8 cellular contexts compared by ENCODE assay signal in genomic region chr16:75566889-75567255, GRCh38. TPM values are rescaled to one million over a fixed set of nuclear protein-coding genes. Genes with fewer than 3 reads are reported as not detected.
DNase-seq lines count a peak whose midpoint lies in the region; ATAC-seq and TF ChIP-seq lines count a peak whose summit lies in the region.

No MANE protein-coding gene starts in this region.

- no peaks in the 10 kb centered on the region for H3K9me3 Mint-ChIP-seq in activated CD8-positive, alpha-beta memory T cell treated with anti-CD3 and anti-CD28 coated beads, Interleukin-2, amount 10 ng/mL, durations not matched to agents 7 days and 5 days (ENCODE audit: low read depth)

- CTCF ChIA-PET in activated CD8-positive, alpha-beta memory T cell treated with anti-CD3 and anti-CD28 coated beads, Interleukin-2, amount 10 ng/mL, durations not matched to agents 7 days and 5 days (lab: Charles Lee), result interaction anchor here (1.1 to 3.6 kb wide), 5 partner anchors 11 to 102 kb away, joined by 4 to 19 read pairs (median 6); partner anchors contain the start of genes TMEM170A and TMEM231

- H3K27ac ChIP-seq in heart left ventricle, result peak overlapping the region; percentile 59 to 95 (median 84)

- H3K4me3 ChIP-seq in heart left ventricle (peak overlapping the region; percentile 72 to 100 (median 92)), retinal pigment epithelial cell (ENCODE audit: low read length) (peak overlapping the region; percentile 94)

- peak overlapping the region; percentile 66 for H3K27ac Mint-ChIP-seq in activated CD8-positive, alpha-beta memory T cell treated with anti-CD3 and anti-CD28 coated beads, Interleukin-2, amount 10 ng/mL, durations not matched to agents 7 days and 5 days

- no peaks in the 10 kb centered on the region for H3K9me3 ChIP-seq in heart left ventricle

- H3K27me3 Mint-ChIP-seq in activated CD8-positive, alpha-beta memory T cell treated with anti-CD3 and anti-CD28 coated beads, Interleukin-2, amount 10 ng/mL, durations not matched to agents 7 days and 5 days, result peaks cover 15% of the 10 kb centered on the region

- TF ChIP-seq CTCF in heart left ventricle (IDR thresholded peaks at IDR 0.05) (no peak), retinal pigment epithelial cell (conservative IDR thresholded peaks at IDR 0.05; ENCODE audit: low read depth, low read length) (no peak)

- H3K4me3 Mint-ChIP-seq in activated CD8-positive, alpha-beta memory T cell treated with anti-CD3 and anti-CD28 coated beads, Interleukin-2, amount 10 ng/mL, durations not matched to agents 7 days and 5 days, result peak overlapping the region; percentile 89

- peaks cover 18% of the 10 kb centered on the region for H3K36me3 Mint-ChIP-seq in activated CD8-positive, alpha-beta memory T cell treated with anti-CD3 and anti-CD28 coated beads, Interleukin-2, amount 10 ng/mL, durations not matched to agents 7 days and 5 days

- peak; percentile 51 for DNase-seq in activated CD8-positive, alpha-beta memory T cell treated with anti-CD3 and anti-CD28 coated beads, Interleukin-2, amount 10 ng/mL, durations not matched to agents 7 days and 5 days
- peak in 2 of 5 donors; percentile 25 to 63 for DNase-seq in heart left ventricle
- no peak for DNase-seq in retinal pigment epithelial cell (ENCODE audit: low read depth)
- DNase-seq in NCI-H146 (lab: John Stamatoyannopoulos, UW), result no peak
- no peak for DNase-seq in NCI-H2029 (lab: John Stamatoyannopoulos, UW)
- DNase-seq in head of caudate nucleus, result no peak

- no peaks in the 10 kb centered on the region for H3K27me3 ChIP-seq in heart left ventricle

- no peak for TF ChIP-seq POLR2A in heart left ventricle (IDR thresholded peaks at IDR 0.05)

- intact Hi-C loops in heart left ventricle (cut with DNase I) (loop anchor here in 5 of 10 donors (1.0 to 10.0 kb wide), 3 partner anchors 11 to 58 kb away; partner anchors contain the start of genes ADAT1 (in 5 of the 5) and TMEM231 (in 1 of the 5)), head of caudate nucleus (cut with DNase I) (loop anchor here (5.0 kb wide), 1 partner anchor 55 kb away; the partner anchor contains the start of gene ADAT1)

- ATAC-seq in GM18511 (IDR thresholded peaks at IDR 0.05; ENCODE audit: unreplicated experiment), result peak; percentile 2
- ATAC-seq in HG03432 (IDR thresholded peaks at IDR 0.05; ENCODE audit: unreplicated experiment), result peak; percentile 2
- ATAC-seq in activated CD8-positive, alpha-beta memory T cell treated with anti-CD3 and anti-CD28 coated beads, Interleukin-2, amount 10 ng/mL, durations not matched to agents 7 days and 5 days, result peak; percentile 24
- peak in 2 of 4 donors; percentile 12 to 31 for ATAC-seq in heart left ventricle

- H3K4me1 Mint-ChIP-seq in activated CD8-positive, alpha-beta memory T cell treated with anti-CD3 and anti-CD28 coated beads, Interleukin-2, amount 10 ng/mL, durations not matched to agents 7 days and 5 days, result peaks cover 38% of the 10 kb centered on the region

- WGBS in heart left ventricle, 4 donors, result 0 to 3% (median 2%) methylated on average over 14 to 17 of the region's 17 CpGs

- peaks cover 3 to 62% (median 53%) of the 10 kb centered on the region in 12 donors for H3K4me1 ChIP-seq in heart left ventricle

- H3K36me3 ChIP-seq in heart left ventricle, result peaks cover 0 to 46% (median 43%) of the 10 kb centered on the region in 9 donors

RNA-seq across cellular contexts. Expression of gene GABARAPL2, which starts 0.7 kb away (rescaled TPM):
- total RNA-seq in activated CD8-positive, alpha-beta memory T cell treated with anti-CD3 and anti-CD28 coated beads, Interleukin-2, amount 10 ng/mL, durations not matched to agents 7 days and 5 days, result 10 to 100 TPM; 59.9 to 70.8 TPM
- 100 to 1,000 TPM; 145 to 256 (median 210) TPM for total RNA-seq in heart left ventricle
- 100 to 1,000 TPM; 141 to 235 TPM for polyA plus RNA-seq in heart left ventricle

RNA-seq across cellular contexts. Expression of gene TMEM231, which starts 10.8 kb away (rescaled TPM):
- total RNA-seq in activated CD8-positive, alpha-beta memory T cell treated with anti-CD3 and anti-CD28 coated beads, Interleukin-2, amount 10 ng/mL, durations not matched to agents 7 days and 5 days, result 1 to 10 TPM; 2.9 to 3.2 TPM
- 1 to 10 TPM; 4.4 to 9.1 (median 7.1) TPM for total RNA-seq in heart left ventricle
- 1 to 10 TPM; 1.7 to 8.0 TPM for polyA plus RNA-seq in heart left ventricle

RNA-seq across cellular contexts. Expression of gene CHST5, which starts 31.0 kb away (rescaled TPM):
- total RNA-seq in activated CD8-positive, alpha-beta memory T cell treated with anti-CD3 and anti-CD28 coated beads, Interleukin-2, amount 10 ng/mL, durations not matched to agents 7 days and 5 days, result under 1 TPM in 1 of 2 experiments, not detected in 1; 0.14 TPM
- total RNA-seq in heart left ventricle, result under 1 TPM in 6 of 9 donors, not detected in 3; 0.15 to 0.96 (median 0.44) TPM
- polyA plus RNA-seq in heart left ventricle, result under 1 TPM; 0.18 to 0.61 TPM

RNA-seq across cellular contexts. Expression of gene ADAT1, which starts 56.2 kb away (rescaled TPM):
- total RNA-seq in activated CD8-positive, alpha-beta memory T cell treated with anti-CD3 and anti-CD28 coated beads, Interleukin-2, amount 10 ng/mL, durations not matched to agents 7 days and 5 days, result 10 to 100 TPM; 48.3 to 57.2 TPM
- 10 to 100 TPM; 16.8 to 37.5 (median 24.1) TPM for total RNA-seq in heart left ventricle
- polyA plus RNA-seq in heart left ventricle, result 10 to 100 TPM in 1 of 2 donors, 1 to 10 TPM in 1; 8.0 to 15.3 TPM
